ENCODE assay signal across 13 cellular contexts in the genomic region with DNA sequence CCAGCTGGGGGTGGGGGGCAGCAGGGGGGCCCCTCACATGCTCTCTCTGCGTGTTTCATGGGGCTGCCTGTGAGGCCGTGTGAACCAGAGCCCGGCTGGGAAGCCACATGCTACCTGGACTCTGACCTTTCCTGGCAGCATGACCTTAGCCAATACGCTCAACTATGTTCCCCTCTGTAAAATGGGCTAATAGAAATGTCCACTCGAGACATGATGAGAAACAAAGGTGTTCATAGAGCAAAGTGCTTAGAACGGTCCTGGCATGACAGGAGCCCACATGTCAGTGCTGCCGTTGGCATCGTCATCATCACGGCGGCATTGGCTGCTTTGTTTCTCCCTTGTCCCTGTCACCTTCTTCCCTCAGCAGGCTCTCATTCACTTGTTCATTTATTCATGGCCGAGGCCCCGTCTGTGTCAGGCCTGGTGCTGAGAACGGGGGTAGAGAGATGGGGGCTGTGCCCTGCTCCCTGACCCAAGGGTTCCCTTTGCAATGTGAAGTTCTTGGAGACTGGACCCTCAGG.
DNase-seq lines count a peak whose midpoint lies in the region; ATAC-seq lines count a peak whose summit lies in the region.
"Had no signal": no experiment of that assay in that cellular context is flagged by ENCODE, and none has a peak within 500 bp of the region (broad histone marks: within the 10 kb centered on the region; RNA-seq: fewer than 3 reads in every experiment).

No MANE protein-coding gene starts in this region.

- H3K9me3 Mint-ChIP-seq in activated naive CD4-positive, alpha-beta T cell treated with anti-CD3 and anti-CD28 coated beads, Interleukin-2, amount 50 U/mL, for 24 hours: no peaks in the 10 kb centered on the region
- H3K9me3 Mint-ChIP-seq in activated CD8-positive, alpha-beta T cell treated with anti-CD3 and anti-CD28 coated beads, Interleukin-2, amount 10 ng/mL, durations not matched to agents 7 days and 5 days (ENCODE audit: insufficient read depth): no peaks in the 10 kb centered on the region
- H3K9me3 Mint-ChIP-seq: immature natural killer cell had no signal

- H3K27ac Mint-ChIP-seq in activated naive CD4-positive, alpha-beta T cell treated with anti-CD3 and anti-CD28 coated beads, Interleukin-2, amount 50 U/mL, for 24 hours: peak overlapping the region; percentile 80
- peak overlapping the region; percentile 91 for H3K27ac Mint-ChIP-seq in activated CD8-positive, alpha-beta T cell treated with anti-CD3 and anti-CD28 coated beads, Interleukin-2, amount 10 ng/mL, durations not matched to agents 7 days and 5 days

- no peak overlapping the region for H4K91ac ChIP-seq in mesenchymal stem cell (ENCODE audit: low read length)

- H3K9ac ChIP-seq in mesenchymal stem cell (ENCODE audit: low read length): no peak overlapping the region
- no peak overlapping the region for H3K9ac ChIP-seq in stomach smooth muscle (ENCODE audit: low read length in 2 of 2)

- CTCF ChIA-PET in activated CD8-positive, alpha-beta T cell treated with anti-CD3 and anti-CD28 coated beads, Interleukin-2, amount 10 ng/mL, durations not matched to agents 7 days and 5 days (lab: Charles Lee): interaction anchor here (1.0 to 12.5 kb wide), 18 partner anchors 8 to 111 kb away, joined by 3 to 149 read pairs (median 16); no protein-coding TSS in a partner anchor

- no peaks in the 10 kb centered on the region for H3K27me3 Mint-ChIP-seq in activated naive CD4-positive, alpha-beta T cell treated with anti-CD3 and anti-CD28 coated beads, Interleukin-2, amount 50 U/mL, for 24 hours
- no peaks in the 10 kb centered on the region for H3K27me3 Mint-ChIP-seq in activated CD8-positive, alpha-beta T cell treated with anti-CD3 and anti-CD28 coated beads, Interleukin-2, amount 10 ng/mL, durations not matched to agents 7 days and 5 days (ENCODE audit: low read depth)

- 85% methylated on average over 12 of the region's 13 CpGs for WGBS in mesenchymal stem cell

- no peak overlapping the region for H2BK120ac ChIP-seq in mesenchymal stem cell (ENCODE audit: low read depth, low read length)

- no peak overlapping the region for H2BK15ac ChIP-seq in mesenchymal stem cell (ENCODE audit: low read depth, poor library complexity, severe bottlenecking)

- no peaks in the 10 kb centered on the region for H3K36me3 Mint-ChIP-seq in activated naive CD4-positive, alpha-beta T cell treated with anti-CD3 and anti-CD28 coated beads, Interleukin-2, amount 50 U/mL, for 24 hours
- peaks cover 70% of the 10 kb centered on the region for H3K36me3 Mint-ChIP-seq in activated CD8-positive, alpha-beta T cell treated with anti-CD3 and anti-CD28 coated beads, Interleukin-2, amount 10 ng/mL, durations not matched to agents 7 days and 5 days (ENCODE audit: low read depth)

- H3K27ac ChIP-seq in mesenchymal stem cell (ENCODE audit: low read length, poor library complexity, severe bottlenecking) (no peak overlapping the region), stomach smooth muscle (ENCODE audit: low read length) (peak overlapping the region; percentile 11)

- H2BK12ac ChIP-seq in mesenchymal stem cell (ENCODE audit: low read length in 2 of 2): peak overlapping the region; percentile 42 to 48

- H3K4me1 ChIP-seq in mesenchymal stem cell (ENCODE audit: control insufficient read depth, insufficient read depth, low read depth, low read length) (peaks cover 85% of the 10 kb centered on the region), stomach smooth muscle (ENCODE audit: control insufficient read depth, insufficient read depth, low read length) (peaks cover 90% of the 10 kb centered on the region)

- no peak overlapping the region for H2BK5ac ChIP-seq in mesenchymal stem cell (ENCODE audit: low read depth, low read length, poor library complexity, severe bottlenecking)

- ATAC-seq in activated CD8-positive, alpha-beta T cell treated with anti-CD3 and anti-CD28 coated beads, Interleukin-2, amount 10 ng/mL, durations not matched to agents 7 days and 5 days: no peak
- no peak for ATAC-seq in activated CD4-positive, CD25-positive, alpha-beta regulatory T cell treated with anti-CD3 and anti-CD28 coated beads, Interleukin-2, amount 50 U/mL, for 24 hours

- H3K18ac ChIP-seq in mesenchymal stem cell (ENCODE audit: low read depth in 1 of 2, low read length in 2 of 2): peak overlapping the region; percentile 18 to 41

- DNase-seq in activated naive CD4-positive, alpha-beta T cell treated with Interleukin-2 at 50 U/mL for 16 hours: no peak
- DNase-seq in activated CD8-positive, alpha-beta T cell treated with anti-CD3 and anti-CD28 coated beads, Interleukin-2, amount 10 ng/mL, durations not matched to agents 7 days and 5 days: peak; percentile 32
- DNase-seq in mesenchymal stem cell (no peak), pons (ENCODE audit: low spot score) (no peak), cerebellum (ENCODE audit: low spot score) (no peak)
- DNase-seq: cortex of kidney; immature natural killer cell; midbrain; NCI-H1417; stimulated activated CD8-positive, alpha-beta memory T cell treated with anti-CD3 and anti-CD28 coated beads, Interleukin-4, amount 100 ng/mL, for 48 hours had no signal

- POLR2A ChIA-PET in activated CD8-positive, alpha-beta T cell treated with anti-CD3 and anti-CD28 coated beads, Interleukin-2, amount 10 ng/mL, durations not matched to agents 7 days and 5 days (lab: Charles Lee): interaction anchor here (0.6 to 14.0 kb wide), 11 partner anchors 9 to 34 kb away, joined by 3 to 169 read pairs (median 5); no protein-coding TSS in a partner anchor

- peak overlapping the region; percentile 87 for H3K4me3 Mint-ChIP-seq in activated naive CD4-positive, alpha-beta T cell treated with anti-CD3 and anti-CD28 coated beads, Interleukin-2, amount 50 U/mL, for 24 hours
- peak overlapping the region; percentile 87 for H3K4me3 Mint-ChIP-seq in activated CD8-positive, alpha-beta T cell treated with anti-CD3 and anti-CD28 coated beads, Interleukin-2, amount 10 ng/mL, durations not matched to agents 7 days and 5 days

- peak overlapping the region in 1 of 2 experiments; percentile 3 for H3K14ac ChIP-seq in mesenchymal stem cell (ENCODE audit: low read length in 2 of 2)

- peaks cover 12 to 30% of the 10 kb centered on the region in 2 experiments for H3K36me3 ChIP-seq in mesenchymal stem cell (ENCODE audit: control insufficient read depth in 1 of 2, insufficient read depth in 2 of 2, low read depth in 1 of 2, low read length in 2 of 2)
- H3K36me3 ChIP-seq in stomach smooth muscle (ENCODE audit: control insufficient read depth in 2 of 2, insufficient read depth in 2 of 2, low read length in 2 of 2): peaks cover 0 to 3% of the 10 kb centered on the region in 2 donors

- H4K8ac ChIP-seq in mesenchymal stem cell (ENCODE audit: low read length): peak overlapping the region; percentile 33

- H3K9me3 ChIP-seq in mesenchymal stem cell (ENCODE audit: control insufficient read depth, low read length) (no peaks in the 10 kb centered on the region), stomach smooth muscle (ENCODE audit: control insufficient read depth in 2 of 2, low read length in 2 of 2) (no peaks in the 10 kb centered on the region)

- H3K23ac ChIP-seq in mesenchymal stem cell (ENCODE audit: low read length in 2 of 2): no peak overlapping the region

- H3K4me2 ChIP-seq in mesenchymal stem cell (ENCODE audit: low read length, poor library complexity, severe bottlenecking): no peak overlapping the region

- H3K4ac ChIP-seq in mesenchymal stem cell (ENCODE audit: low read depth in 1 of 2, low read length in 2 of 2): peak overlapping the region in 1 of 2 experiments; percentile 5

- no peaks in the 10 kb centered on the region for H3K27me3 ChIP-seq in mesenchymal stem cell (ENCODE audit: control insufficient read depth in 1 of 2, insufficient read depth in 1 of 2, low read length in 2 of 2)
- no peaks in the 10 kb centered on the region for H3K27me3 ChIP-seq in stomach smooth muscle (ENCODE audit: control insufficient read depth in 1 of 2, insufficient read depth in 2 of 2, low read length in 2 of 2)

- H3K79me1 ChIP-seq in mesenchymal stem cell (replicated peaks; ENCODE audit: low read length, poor library complexity, severe bottlenecking): peaks cover 25% of the 10 kb centered on the region

- H2AK5ac ChIP-seq in mesenchymal stem cell (ENCODE audit: low read length, severe bottlenecking): no peak overlapping the region

- peaks cover 88% of the 10 kb centered on the region for H3K4me1 Mint-ChIP-seq in activated naive CD4-positive, alpha-beta T cell treated with anti-CD3 and anti-CD28 coated beads, Interleukin-2, amount 50 U/mL, for 24 hours
- peaks cover 96% of the 10 kb centered on the region for H3K4me1 Mint-ChIP-seq in activated CD8-positive, alpha-beta T cell treated with anti-CD3 and anti-CD28 coated beads, Interleukin-2, amount 10 ng/mL, durations not matched to agents 7 days and 5 days (ENCODE audit: low read depth)

- no peak overlapping the region for H3K4me3 ChIP-seq in mesenchymal stem cell (ENCODE audit: insufficient read depth in 1 of 2, low read depth in 1 of 2, low read length in 2 of 2)
- H3K4me3 ChIP-seq in stomach smooth muscle (ENCODE audit: low read length in 2 of 2): no peak overlapping the region

- no peak overlapping the region for H2AFZ ChIP-seq in mesenchymal stem cell (ENCODE audit: low read depth, low read length)
